10 cellular contexts compared by ENCODE assay signal in the genomic region with DNA sequence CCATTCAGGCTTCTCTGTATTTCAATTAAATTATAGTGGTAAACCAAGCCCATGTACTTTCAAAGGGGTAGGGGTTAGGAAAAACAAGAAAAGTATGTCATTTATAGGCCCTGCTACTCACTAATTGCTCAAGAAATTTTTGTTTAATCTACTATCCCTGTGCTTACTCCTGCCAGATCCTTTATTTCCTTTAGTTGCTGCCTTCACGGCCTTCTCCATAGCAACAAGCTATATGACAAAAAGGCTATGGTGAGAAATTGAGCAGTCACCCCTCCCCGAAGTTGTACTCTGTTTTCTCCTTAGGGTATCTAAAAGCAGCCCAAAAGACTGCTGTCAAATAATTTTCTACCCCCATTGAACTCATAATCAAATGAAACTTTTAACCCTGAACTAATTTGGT.
A peak's percentile ranks its signal among the peaks of the same experiment; 100 is the strongest.
DNase-seq lines count a peak whose midpoint lies in the region; ATAC-seq and TF ChIP-seq lines count a peak whose summit lies in the region.
"Had no signal": no experiment of that assay in that cellular context is flagged by ENCODE, and none has a peak within 500 bp of the region (broad histone marks: within the 10 kb centered on the region; RNA-seq: fewer than 3 reads in every experiment).

No MANE protein-coding gene starts in this region.

- peak overlapping the region; percentile 80 for H3K27ac Mint-ChIP-seq in activated naive CD8-positive, alpha-beta T cell
- H3K27ac Mint-ChIP-seq in activated naive CD8-positive, alpha-beta T cell treated with anti-CD3 and anti-CD28 coated beads, Interleukin-2, amount 50 U/mL, for 24 hours: no peak overlapping the region
- peak overlapping the region; percentile 3 for H3K27ac Mint-ChIP-seq in MCF 10A (ENCODE audit: low read depth, unreplicated experiment)

- H3K4me1 ChIP-seq in lower lobe of right lung: peaks cover 63% of the 10 kb centered on the region
- H3K4me1 ChIP-seq in thyroid gland: peaks cover 21 to 43% of the 10 kb centered on the region in 2 donors

- H3K4me3 ChIP-seq in lower lobe of right lung (no peak overlapping the region), thyroid gland (replicated peaks in 1 of 3) (no peak overlapping the region), coronary artery (no peak overlapping the region)

- no peaks in the 10 kb centered on the region for H3K9me3 ChIP-seq in lower lobe of right lung
- no peaks in the 10 kb centered on the region for H3K9me3 ChIP-seq in thyroid gland

- no peaks in the 10 kb centered on the region for H3K27me3 Mint-ChIP-seq in activated naive CD8-positive, alpha-beta T cell
- no peaks in the 10 kb centered on the region for H3K27me3 Mint-ChIP-seq in activated naive CD8-positive, alpha-beta T cell treated with anti-CD3 and anti-CD28 coated beads, Interleukin-2, amount 50 U/mL, for 24 hours
- H3K27me3 Mint-ChIP-seq in MCF 10A (ENCODE audit: insufficient read depth, unreplicated experiment): no peaks in the 10 kb centered on the region

- no peak for TF ChIP-seq POLR2A in thyroid gland (IDR thresholded peaks at IDR 0.05)

- POLR2A ChIA-PET in MCF 10A (lab: Yijun Ruan, JAX): interaction anchor here (0.6 to 3.0 kb wide), 13 partner anchors 8 to 1126 kb away, joined by 3 to 15 read pairs (median 4); partner anchors contain the start of gene TRIP4

- CTCF ChIA-PET in MCF 10A (lab: Yijun Ruan, JAX): interaction anchor here (0.6 to 2.6 kb wide), 2 partner anchors 18 to 173 kb away, joined by 3 to 12 read pairs; no protein-coding TSS in a partner anchor

- H3K9me3 Mint-ChIP-seq in activated naive CD8-positive, alpha-beta T cell (ENCODE audit: low read depth): peaks cover 12% of the 10 kb centered on the region
- H3K9me3 Mint-ChIP-seq in activated naive CD8-positive, alpha-beta T cell treated with anti-CD3 and anti-CD28 coated beads, Interleukin-2, amount 50 U/mL, for 24 hours: peaks cover 14% of the 10 kb centered on the region
- H3K9me3 Mint-ChIP-seq in MCF 10A (ENCODE audit: unreplicated experiment): no peaks in the 10 kb centered on the region

- H3K36me3 Mint-ChIP-seq in activated naive CD8-positive, alpha-beta T cell: peaks cover 25% of the 10 kb centered on the region
- peaks cover 41% of the 10 kb centered on the region for H3K36me3 Mint-ChIP-seq in activated naive CD8-positive, alpha-beta T cell treated with anti-CD3 and anti-CD28 coated beads, Interleukin-2, amount 50 U/mL, for 24 hours (ENCODE audit: low read depth)
- peaks cover 26% of the 10 kb centered on the region for H3K36me3 Mint-ChIP-seq in MCF 10A (ENCODE audit: insufficient read depth, unreplicated experiment)

- TF ChIP-seq CTCF in MCF 10A (IDR thresholded peaks at IDR 0.05; ENCODE audit: unreplicated experiment) (no peak), lower lobe of right lung (IDR thresholded peaks at IDR 0.05) (no peak), thyroid gland (IDR thresholded peaks at IDR 0.05) (no peak), coronary artery (IDR thresholded peaks at IDR 0.05) (no peak)

- peaks cover 73% of the 10 kb centered on the region for H3K4me1 Mint-ChIP-seq in activated naive CD8-positive, alpha-beta T cell (ENCODE audit: low read depth)
- H3K4me1 Mint-ChIP-seq in activated naive CD8-positive, alpha-beta T cell treated with anti-CD3 and anti-CD28 coated beads, Interleukin-2, amount 50 U/mL, for 24 hours: peaks cover 73% of the 10 kb centered on the region
- H3K4me1 Mint-ChIP-seq in MCF 10A (ENCODE audit: insufficient read depth, unreplicated experiment): peaks cover 14% of the 10 kb centered on the region

- intact Hi-C loops in MCF 10A (cut with micrococcal nuclease) (no loop called here), lower lobe of right lung (cut with DNase I) (no loop called here), thyroid gland (cut with DNase I) (no loop called here)

- no peak for ATAC-seq in activated naive CD8-positive, alpha-beta T cell treated with anti-CD3 and anti-CD28 coated beads, Interleukin-2, amount 50 U/mL, for 24 hours
- peak in 1 of 2 donors; percentile 20 for ATAC-seq in lower lobe of right lung
- ATAC-seq in HG02973 (IDR thresholded peaks at IDR 0.05; ENCODE audit: unreplicated experiment): no peak
- ATAC-seq in HG03175 (IDR thresholded peaks at IDR 0.05; ENCODE audit: unreplicated experiment): no peak

- no peaks in the 10 kb centered on the region for H3K36me3 ChIP-seq in lower lobe of right lung
- no peaks in the 10 kb centered on the region for H3K36me3 ChIP-seq in thyroid gland

- no peaks in the 10 kb centered on the region for H3K27me3 ChIP-seq in lower lobe of right lung (ENCODE audit: low read depth)
- no peaks in the 10 kb centered on the region for H3K27me3 ChIP-seq in thyroid gland

- no TSS peak for BruUV-seq in MCF 10A (replicated peaks; lab: Mats Ljungman, UMichigan)

- H3K4me3 Mint-ChIP-seq in activated naive CD8-positive, alpha-beta T cell: no peak overlapping the region
- H3K4me3 Mint-ChIP-seq in activated naive CD8-positive, alpha-beta T cell treated with anti-CD3 and anti-CD28 coated beads, Interleukin-2, amount 50 U/mL, for 24 hours: no peak overlapping the region
- no peak overlapping the region for H3K4me3 Mint-ChIP-seq in MCF 10A (ENCODE audit: unreplicated experiment)

- H3K27ac ChIP-seq in lower lobe of right lung (peak overlapping the region; percentile 63), thyroid gland (peak overlapping the region in 2 of 3 donors; percentile 5 to 20), coronary artery (peak overlapping the region in 1 of 2 donors; percentile 20)

- 70 to 80% methylated on average over 2 of the region's 2 CpGs for WGBS in thyroid gland, 2 donors

- DNase-seq in activated naive CD8-positive, alpha-beta T cell treated with anti-CD3 and anti-CD28 coated beads, Interleukin-2, amount 50 U/mL, for 24 hours: no peak
- DNase-seq in MCF 10A (ENCODE audit: unreplicated experiment) (no peak), lower lobe of right lung (no peak), thyroid gland (no peak), coronary artery (ENCODE audit: low spot score) (no peak)
- DNase-seq: activated CD8-positive, alpha-beta memory T cell treated with anti-CD3 and anti-CD28 coated beads, Interleukin-2, amount 50 U/mL, for 48 hours; NCI-H446 treated with DMSO at 0.1 percent for 48 hours had no signal
